ENCODE assay signal across 8 cellular contexts in genomic region chr17:27244481-27245223, GRCh38. TPM values are rescaled to one million over a fixed set of nuclear protein-coding genes. Genes with fewer than 3 reads are reported as not detected.
A peak's percentile ranks its signal among the peaks of the same experiment; 100 is the strongest.
DNase-seq lines count a peak whose midpoint lies in the region; ATAC-seq and FAIRE-seq lines count a peak whose summit lies in the region.

No MANE protein-coding gene starts in this region.

- H3K27me3 ChIP-seq in small intestine (ENCODE audit: control insufficient read depth in 2 of 2, insufficient read depth in 2 of 2, low read length in 2 of 2), result no peaks in the 10 kb centered on the region

- no peaks in the 10 kb centered on the region for H3K36me3 ChIP-seq in small intestine (ENCODE audit: control insufficient read depth in 2 of 2, insufficient read depth in 2 of 2, low read length in 2 of 2)

- 72 to 86% (median 72%) methylated on average over 16 of the region's 16 CpGs for WGBS in small intestine, 3 donors

- peaks cover 0 to 3% of the 10 kb centered on the region in 2 donors for H3K4me1 ChIP-seq in small intestine (ENCODE audit: control insufficient read depth in 2 of 2, insufficient read depth in 1 of 2, low read depth in 1 of 2, low read length in 1 of 2)

- H3K4me3 ChIP-seq in small intestine (ENCODE audit: low read depth in 1 of 2, low read length in 2 of 2), result no peak overlapping the region

- DNase-seq in HPDE6-E6E7 (ENCODE audit: extremely low spot score) (peak; percentile 58), astrocyte of the hippocampus (ENCODE audit: low read depth, low spot score) (peak; percentile 45), iPS-NIHi11 (ENCODE audit: low spot score) (peak; percentile 48), small intestine (peak; percentile 30), 8988T (no peak), NCI-H526 treated with DMSO at 0.1 percent for 48 hours (lab: John Stamatoyannopoulos, UW) (no peak)

- peak overlapping the region; percentile 1 to 83 for H3K27ac ChIP-seq in small intestine (ENCODE audit: low read depth in 1 of 2, low read length in 1 of 2)

- ATAC-seq in GM21619 (IDR thresholded peaks at IDR 0.05; ENCODE audit: unreplicated experiment) (no peak), HG03025 (IDR thresholded peaks at IDR 0.05; ENCODE audit: low FRiP score, unreplicated experiment) (no peak)

- FAIRE-seq in small intestine (lab: Jason Lieb, UNC), result no peak

- H3K9me3 ChIP-seq in small intestine (ENCODE audit: control insufficient read depth, low read depth), result no peaks in the 10 kb centered on the region

RNA-seq across cellular contexts. Expression of gene WSB1, which starts 49.3 kb away (rescaled TPM):
- 10 to 100 TPM; 28.9 to 56.3 (median 32.2) TPM for polyA plus RNA-seq in small intestine

Comparison
In these comparisons a context has a peak if more than half of its experiments do, and no peak if none do; other contexts are left out.
1. DNase-seq: peak in HPDE6-E6E7 (single experiment), astrocyte of the hippocampus (single experiment), iPS-NIHi11 (single experiment) and small intestine (single experiment); none in 8988T (single experiment) and NCI-H526 treated with DMSO at 0.1 percent for 48 hours (single experiment).